In the genomic region with DNA sequence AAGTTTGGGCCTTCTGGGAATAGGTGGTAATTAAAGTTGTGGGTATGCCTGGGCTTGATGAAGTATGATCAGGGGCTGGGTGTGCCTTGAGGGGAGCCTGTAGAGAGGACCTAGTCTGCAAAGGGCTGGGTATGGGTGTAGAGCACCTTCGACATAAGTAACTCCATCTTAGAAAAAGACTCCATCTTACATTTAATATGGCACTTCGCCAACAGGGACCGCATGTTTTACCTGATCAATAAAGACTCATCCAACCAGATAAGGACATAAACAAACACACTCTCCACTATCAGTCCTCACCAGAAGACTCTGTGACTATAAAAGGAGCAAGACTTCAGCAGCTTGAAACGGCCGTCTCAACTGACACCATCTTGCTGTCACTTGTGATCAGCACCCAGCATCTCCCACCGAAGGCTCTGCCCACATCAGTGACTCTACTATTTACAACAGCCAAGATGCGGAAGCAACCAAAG, we compare ENCODE assay signal across 1 cellular context.
TF ChIP-seq lines count a peak whose summit lies in the region.

No MANE protein-coding gene starts in this region.

TF ChIP-seq in GM12891, 5 proteins besides CTCF, POLR2A, EP300 and RAD21:
- no peak for TF ChIP-seq PAX5 (IDR thresholded peaks at IDR 0.05; ENCODE audit: insufficient read depth, low read length, severe bottlenecking)
- TF ChIP-seq SPI1 (IDR thresholded peaks at IDR 0.05; ENCODE audit: low read depth, low read length) = no peak
- no peak for TF ChIP-seq TAF1 (IDR thresholded peaks at IDR 0.05; ENCODE audit: low read depth, low read length)
- no peak for TF ChIP-seq POU2F2 (IDR thresholded peaks at IDR 0.05; ENCODE audit: low read depth, low read length)
- no peak for TF ChIP-seq POLR2AphosphoS5 (IDR thresholded peaks at IDR 0.05; ENCODE audit: low read depth, low read length)
